In genomic region chr6:26232950-26233607, GRCh38 we compare ENCODE assay signal across 1 cellular context.
TF ChIP-seq lines count a peak whose summit lies in the region.

No MANE protein-coding gene starts in this region.

TF ChIP-seq in K562, 482 proteins besides CTCF, POLR2A, EP300 and RAD21 (continued from another document):
- TF ChIP-seq, protein P1, sequence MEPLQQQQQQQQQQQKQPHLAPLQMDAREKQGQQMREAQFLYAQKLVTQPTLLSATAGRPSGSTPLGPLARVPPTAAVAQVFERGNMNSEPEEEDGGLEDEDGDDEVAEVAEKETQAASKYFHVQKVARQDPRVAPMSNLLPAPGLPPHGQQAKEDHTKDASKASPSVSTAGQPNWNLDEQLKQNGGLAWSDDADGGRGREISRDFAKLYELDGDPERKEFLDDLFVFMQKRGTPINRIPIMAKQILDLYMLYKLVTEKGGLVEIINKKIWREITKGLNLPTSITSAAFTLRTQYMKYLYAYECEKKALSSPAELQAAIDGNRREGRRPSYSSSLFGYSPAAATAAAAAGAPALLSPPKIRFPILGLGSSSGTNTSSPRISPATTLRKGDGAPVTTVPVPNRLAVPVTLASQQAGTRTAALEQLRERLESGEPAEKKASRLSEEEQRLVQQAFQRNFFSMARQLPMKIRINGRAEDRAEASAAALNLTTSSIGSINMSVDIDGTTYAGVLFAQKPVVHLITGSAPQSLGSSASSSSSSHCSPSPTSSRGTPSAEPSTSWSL (CRISPR knock-in tag; IDR thresholded peaks at IDR 0.05; ENCODE audit: borderline replicate concordance) = no peak
- TF ChIP-seq, protein P2, sequence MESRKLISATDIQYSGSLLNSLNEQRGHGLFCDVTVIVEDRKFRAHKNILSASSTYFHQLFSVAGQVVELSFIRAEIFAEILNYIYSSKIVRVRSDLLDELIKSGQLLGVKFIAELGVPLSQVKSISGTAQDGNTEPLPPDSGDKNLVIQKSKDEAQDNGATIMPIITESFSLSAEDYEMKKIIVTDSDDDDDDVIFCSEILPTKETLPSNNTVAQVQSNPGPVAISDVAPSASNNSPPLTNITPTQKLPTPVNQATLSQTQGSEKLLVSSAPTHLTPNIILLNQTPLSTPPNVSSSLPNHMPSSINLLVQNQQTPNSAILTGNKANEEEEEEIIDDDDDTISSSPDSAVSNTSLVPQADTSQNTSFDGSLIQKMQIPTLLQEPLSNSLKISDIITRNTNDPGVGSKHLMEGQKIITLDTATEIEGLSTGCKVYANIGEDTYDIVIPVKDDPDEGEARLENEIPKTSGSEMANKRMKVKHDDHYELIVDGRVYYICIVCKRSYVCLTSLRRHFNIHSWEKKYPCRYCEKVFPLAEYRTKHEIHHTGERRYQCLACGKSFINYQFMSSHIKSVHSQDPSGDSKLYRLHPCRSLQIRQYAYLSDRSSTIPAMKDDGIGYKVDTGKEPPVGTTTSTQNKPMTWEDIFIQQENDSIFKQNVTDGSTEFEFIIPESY (CRISPR knock-in tag; IDR thresholded peaks at IDR 0.05) = peak; percentile 84
- TF ChIP-seq FUS (optimal IDR thresholded peaks at IDR 0.05; ENCODE audit: low read depth, low read length) (peak; percentile 43), HCFC1 (IDR thresholded peaks at IDR 0.05; ENCODE audit: low read depth, low read length) (no peak)
